19 cellular contexts compared by ENCODE assay signal in the genomic region with DNA sequence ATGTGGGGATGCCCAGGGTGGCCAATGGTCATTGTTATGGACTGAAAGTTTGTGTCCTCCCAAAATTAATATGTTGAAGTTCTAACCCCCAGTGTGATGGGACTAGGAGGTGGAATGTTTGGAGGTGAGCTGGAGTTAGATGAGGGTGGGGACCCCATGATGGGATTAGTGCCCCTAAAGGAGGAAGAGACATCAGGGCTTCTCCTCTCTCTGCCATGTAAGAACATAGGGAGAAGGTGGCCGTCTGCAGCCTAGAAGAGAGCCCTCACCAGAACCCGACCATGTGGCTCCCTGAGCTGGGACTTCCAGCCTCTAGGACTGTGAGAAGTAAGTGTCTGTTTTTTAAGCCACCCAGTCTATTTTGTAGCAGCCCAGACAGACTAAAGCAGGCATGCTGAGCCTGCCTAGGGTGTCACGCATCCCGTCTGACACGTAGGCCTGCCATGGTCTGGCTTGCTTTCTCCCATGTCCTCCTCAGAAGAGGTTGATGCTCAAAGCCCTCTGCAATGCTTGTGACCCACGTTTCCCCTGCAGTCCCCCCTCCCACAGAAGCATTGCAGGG.
"Had no signal": no experiment of that assay in that cellular context is flagged by ENCODE, and none has a peak within 500 bp of the region (broad histone marks: within the 10 kb centered on the region; RNA-seq: fewer than 3 reads in every experiment).

No MANE protein-coding gene starts in this region.

- H3K27ac ChIP-seq: dorsolateral prefrontal cortex, ovary, psoas muscle, skin epidermis had no signal

- H3K9me3 ChIP-seq: mucosa of descending colon, ovary, psoas muscle had no signal

- H3K4me3 ChIP-seq: dorsolateral prefrontal cortex, mucosa of descending colon, ovary, psoas muscle, skin epidermis had no signal

- H3K36me3 ChIP-seq: ovary had no signal

- ATAC-seq: left ventricle myocardium superior; naive thymus-derived CD4-positive, alpha-beta T cell; psoas muscle; right cardiac atrium had no signal

- DNase-seq: activated B cell treated with CpG ODN at 0.5 μM for 24 hours; activated CD4-positive, alpha-beta memory T cell treated with anti-CD3 and anti-CD28 coated beads for 36 hours; activated CD4-positive, alpha-beta T cell treated with anti-CD3 and anti-CD28 coated beads for 4 hours; activated T-cell treated with anti-CD3 and anti-CD28 coated beads for 4 hours; amniotic stem cell; caudate nucleus; dorsolateral prefrontal cortex; foreskin melanocyte; head of caudate nucleus; kidney glomerular epithelial cell; left ventricle myocardium superior; naive thymus-derived CD4-positive, alpha-beta T cell; ovary; psoas muscle; stimulated activated CD4-positive, alpha-beta T cell treated with anti-CD3 and anti-CD28 coated beads, Interleukin-2, amount 100 ng/mL, for 48 hours; trophoblast cell had no signal

- H3K27me3 ChIP-seq: dorsolateral prefrontal cortex, ovary had no signal
